Comparison of ENCODE assay signal across 1 cellular context in genomic region chr20:46545077-46545826, GRCh38.
A peak's percentile ranks its signal among the peaks of the same experiment; 100 is the strongest.
TF ChIP-seq lines count a peak whose summit lies in the region.

No MANE protein-coding gene starts in this region.

TF ChIP-seq in HepG2, 621 proteins besides CTCF, POLR2A, EP300 and RAD21 (continued from another document):
- TF ChIP-seq ETS1 (CRISPR knock-in tag; IDR thresholded peaks at IDR 0.05), result no peak
- TF ChIP-seq MEIS2 (CRISPR knock-in tag; IDR thresholded peaks at IDR 0.05), result no peak
- peak; percentile 25; the same call in 1 of the 2 replicates for TF ChIP-seq ZNF501 (CRISPR knock-in tag; IDR thresholded peaks at IDR 0.05)
- TF ChIP-seq ZNF891 (CRISPR knock-in tag; IDR thresholded peaks at IDR 0.05), result peak; percentile 60; the same call in 1 of the 2 replicates
- no peak for TF ChIP-seq NR2C2 (CRISPR knock-in tag; IDR thresholded peaks at IDR 0.05; ENCODE audit: borderline replicate concordance)
- TF ChIP-seq HNF4A (CRISPR knock-in tag; IDR thresholded peaks at IDR 0.05), result no peak
- TF ChIP-seq TFAP4 (IDR thresholded peaks at IDR 0.05; ENCODE audit: borderline replicate concordance, low read depth), result peak; percentile 40; the same call in 1 of the 2 replicates
- TF ChIP-seq, protein P1, sequence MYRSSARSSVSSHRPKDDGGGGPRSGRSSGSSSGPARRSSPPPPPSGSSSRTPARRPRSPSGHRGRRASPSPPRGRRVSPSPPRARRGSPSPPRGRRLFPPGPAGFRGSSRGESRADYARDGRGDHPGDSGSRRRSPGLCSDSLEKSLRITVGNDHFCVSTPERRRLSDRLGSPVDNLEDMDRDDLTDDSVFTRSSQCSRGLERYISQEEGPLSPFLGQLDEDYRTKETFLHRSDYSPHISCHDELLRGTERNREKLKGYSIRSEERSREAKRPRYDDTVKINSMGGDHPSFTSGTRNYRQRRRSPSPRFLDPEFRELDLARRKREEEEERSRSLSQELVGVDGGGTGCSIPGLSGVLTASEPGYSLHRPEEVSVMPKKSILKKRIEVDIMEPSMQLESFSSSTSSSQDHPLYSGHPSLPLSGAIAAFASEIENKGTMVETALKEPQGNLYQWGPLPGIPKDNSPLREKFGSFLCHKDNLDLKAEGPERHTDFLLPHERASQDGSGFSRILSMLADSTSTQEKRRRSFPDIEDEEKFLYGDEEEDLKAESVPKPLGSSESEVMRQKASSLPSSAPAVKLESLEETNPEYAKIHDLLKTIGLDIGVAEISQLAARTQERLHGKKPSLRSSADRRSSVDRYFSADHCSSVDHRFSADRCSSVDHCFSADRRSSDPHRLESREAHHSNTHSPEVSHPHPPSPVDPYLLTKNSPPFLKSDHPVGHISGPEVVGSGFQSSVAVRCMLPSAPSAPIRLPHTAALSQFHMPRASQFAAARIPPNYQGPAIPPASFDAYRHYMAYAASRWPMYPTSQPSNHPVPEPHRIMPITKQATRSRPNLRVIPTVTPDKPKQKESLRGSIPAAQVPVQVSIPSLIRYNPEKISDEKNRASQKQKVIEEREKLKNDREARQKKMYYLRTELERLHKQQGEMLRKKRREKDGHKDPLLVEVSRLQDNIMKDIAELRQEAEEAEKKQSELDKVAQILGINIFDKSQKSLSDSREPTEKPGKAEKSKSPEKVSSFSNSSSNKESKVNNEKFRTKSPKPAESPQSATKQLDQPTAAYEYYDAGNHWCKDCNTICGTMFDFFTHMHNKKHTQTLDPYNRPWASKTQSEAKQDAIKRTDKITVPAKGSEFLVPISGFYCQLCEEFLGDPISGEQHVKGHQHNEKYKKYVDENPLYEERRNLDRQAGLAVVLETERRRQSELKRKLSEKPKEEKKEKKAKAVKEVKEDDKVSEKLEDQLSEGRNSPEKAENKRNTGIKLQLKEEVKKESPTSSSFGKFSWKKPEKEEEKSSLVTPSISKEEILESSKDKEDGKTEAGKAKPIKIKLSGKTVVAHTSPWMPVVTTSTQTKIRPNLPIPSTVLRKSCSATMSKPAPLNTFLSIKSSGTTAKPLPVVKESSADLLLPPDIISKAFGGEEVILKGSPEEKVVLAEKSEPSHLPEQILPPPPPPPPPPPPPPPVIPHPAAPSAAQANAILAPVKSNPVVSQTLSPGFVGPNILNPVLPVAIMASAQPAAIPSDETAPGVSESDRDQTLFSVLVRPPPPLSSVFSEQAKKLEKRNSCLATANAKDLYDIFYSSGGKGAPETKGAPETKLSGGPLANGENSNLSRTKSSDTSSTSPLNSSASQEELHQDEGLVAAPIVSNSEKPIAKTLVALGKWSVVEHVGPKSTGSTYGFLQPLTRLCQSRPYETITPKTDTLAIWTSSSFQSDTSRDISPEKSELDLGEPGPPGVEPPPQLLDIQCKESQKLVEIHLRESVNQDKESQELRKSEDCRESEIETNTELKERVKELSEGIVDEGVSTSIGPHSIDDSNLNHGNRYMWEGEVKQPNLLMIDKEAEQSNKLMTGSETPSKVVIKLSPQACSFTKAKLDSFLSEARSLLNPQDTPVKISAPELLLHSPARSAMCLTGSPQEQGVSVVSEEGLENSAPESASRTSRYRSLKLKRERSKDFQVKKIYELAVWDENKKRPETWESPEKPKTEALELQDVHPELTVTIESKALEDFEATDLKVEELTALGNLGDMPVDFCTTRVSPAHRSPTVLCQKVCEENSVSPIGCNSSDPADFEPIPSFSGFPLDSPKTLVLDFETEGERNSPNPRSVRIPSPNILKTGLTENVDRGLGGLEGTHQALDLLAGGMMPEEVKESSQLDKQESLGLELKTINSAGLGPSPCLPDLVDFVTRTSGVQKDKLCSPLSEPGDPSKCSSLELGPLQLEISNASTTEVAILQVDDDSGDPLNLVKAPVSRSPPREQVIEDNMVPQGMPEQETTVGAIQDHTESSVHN (CRISPR knock-in tag; IDR thresholded peaks at IDR 0.05), result 0 out of 2 replicates have a peak, but pooled peaks have one; percentile 30
- TF ChIP-seq ZNF44 (CRISPR knock-in tag; IDR thresholded peaks at IDR 0.05), result no peak
- TF ChIP-seq ZNF670 (CRISPR knock-in tag; IDR thresholded peaks at IDR 0.05; ENCODE audit: borderline replicate concordance), result 0 out of 2 replicates have a peak, but pooled peaks have one; percentile 35
- TF ChIP-seq, protein P2, sequence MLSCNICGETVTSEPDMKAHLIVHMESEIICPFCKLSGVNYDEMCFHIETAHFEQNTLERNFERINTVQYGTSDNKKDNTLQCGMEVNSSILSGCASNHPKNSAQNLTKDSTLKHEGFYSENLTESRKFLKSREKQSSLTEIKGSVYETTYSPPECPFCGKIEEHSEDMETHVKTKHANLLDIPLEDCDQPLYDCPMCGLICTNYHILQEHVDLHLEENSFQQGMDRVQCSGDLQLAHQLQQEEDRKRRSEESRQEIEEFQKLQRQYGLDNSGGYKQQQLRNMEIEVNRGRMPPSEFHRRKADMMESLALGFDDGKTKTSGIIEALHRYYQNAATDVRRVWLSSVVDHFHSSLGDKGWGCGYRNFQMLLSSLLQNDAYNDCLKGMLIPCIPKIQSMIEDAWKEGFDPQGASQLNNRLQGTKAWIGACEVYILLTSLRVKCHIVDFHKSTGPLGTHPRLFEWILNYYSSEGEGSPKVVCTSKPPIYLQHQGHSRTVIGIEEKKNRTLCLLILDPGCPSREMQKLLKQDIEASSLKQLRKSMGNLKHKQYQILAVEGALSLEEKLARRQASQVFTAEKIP (CRISPR knock-in tag; IDR thresholded peaks at IDR 0.05; ENCODE audit: borderline replicate concordance), result 0 out of 2 replicates have a peak, but pooled peaks have one; percentile 55
- TF ChIP-seq, protein P3, sequence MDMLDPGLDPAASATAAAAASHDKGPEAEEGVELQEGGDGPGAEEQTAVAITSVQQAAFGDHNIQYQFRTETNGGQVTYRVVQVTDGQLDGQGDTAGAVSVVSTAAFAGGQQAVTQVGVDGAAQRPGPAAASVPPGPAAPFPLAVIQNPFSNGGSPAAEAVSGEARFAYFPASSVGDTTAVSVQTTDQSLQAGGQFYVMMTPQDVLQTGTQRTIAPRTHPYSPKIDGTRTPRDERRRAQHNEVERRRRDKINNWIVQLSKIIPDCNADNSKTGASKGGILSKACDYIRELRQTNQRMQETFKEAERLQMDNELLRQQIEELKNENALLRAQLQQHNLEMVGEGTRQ (IDR thresholded peaks at IDR 0.05; ENCODE audit: low read depth, low read length), result no peak
- TF ChIP-seq, protein P3 (CRISPR knock-in tag; IDR thresholded peaks at IDR 0.05; ENCODE audit: borderline replicate concordance), result no peak
- 0 out of 2 replicates have a peak, but pooled peaks have one; percentile 8 for TF ChIP-seq SALL1 (CRISPR knock-in tag; IDR thresholded peaks at IDR 0.05)
- peak; percentile 26 for TF ChIP-seq HNRNPLL (IDR thresholded peaks at IDR 0.05; ENCODE audit: low read depth, low read length, poor library complexity, severe bottlenecking)
- TF ChIP-seq, protein P4, sequence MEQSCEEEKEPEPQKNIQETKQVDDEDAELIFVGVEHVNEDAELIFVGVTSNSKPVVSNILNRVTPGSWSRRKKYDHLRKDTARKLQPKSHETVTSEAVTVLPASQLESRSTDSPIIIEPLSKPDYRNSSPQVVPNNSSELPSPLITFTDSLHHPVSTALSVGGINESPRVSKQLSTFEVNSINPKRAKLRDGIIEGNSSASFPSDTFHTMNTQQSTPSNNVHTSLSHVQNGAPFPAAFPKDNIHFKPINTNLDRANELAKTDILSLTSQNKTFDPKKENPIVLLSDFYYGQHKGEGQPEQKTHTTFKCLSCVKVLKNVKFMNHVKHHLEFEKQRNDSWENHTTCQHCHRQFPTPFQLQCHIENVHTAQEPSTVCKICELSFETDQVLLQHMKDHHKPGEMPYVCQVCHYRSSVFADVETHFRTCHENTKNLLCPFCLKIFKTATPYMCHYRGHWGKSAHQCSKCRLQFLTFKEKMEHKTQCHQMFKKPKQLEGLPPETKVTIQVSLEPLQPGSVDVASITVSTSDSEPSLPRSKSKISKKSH (CRISPR knock-in tag; IDR thresholded peaks at IDR 0.05; ENCODE audit: borderline replicate concordance), result peak; percentile 19; the same call in 1 of the 2 replicates
